ENCODE assay signal across 13 cellular contexts in the genomic region with DNA sequence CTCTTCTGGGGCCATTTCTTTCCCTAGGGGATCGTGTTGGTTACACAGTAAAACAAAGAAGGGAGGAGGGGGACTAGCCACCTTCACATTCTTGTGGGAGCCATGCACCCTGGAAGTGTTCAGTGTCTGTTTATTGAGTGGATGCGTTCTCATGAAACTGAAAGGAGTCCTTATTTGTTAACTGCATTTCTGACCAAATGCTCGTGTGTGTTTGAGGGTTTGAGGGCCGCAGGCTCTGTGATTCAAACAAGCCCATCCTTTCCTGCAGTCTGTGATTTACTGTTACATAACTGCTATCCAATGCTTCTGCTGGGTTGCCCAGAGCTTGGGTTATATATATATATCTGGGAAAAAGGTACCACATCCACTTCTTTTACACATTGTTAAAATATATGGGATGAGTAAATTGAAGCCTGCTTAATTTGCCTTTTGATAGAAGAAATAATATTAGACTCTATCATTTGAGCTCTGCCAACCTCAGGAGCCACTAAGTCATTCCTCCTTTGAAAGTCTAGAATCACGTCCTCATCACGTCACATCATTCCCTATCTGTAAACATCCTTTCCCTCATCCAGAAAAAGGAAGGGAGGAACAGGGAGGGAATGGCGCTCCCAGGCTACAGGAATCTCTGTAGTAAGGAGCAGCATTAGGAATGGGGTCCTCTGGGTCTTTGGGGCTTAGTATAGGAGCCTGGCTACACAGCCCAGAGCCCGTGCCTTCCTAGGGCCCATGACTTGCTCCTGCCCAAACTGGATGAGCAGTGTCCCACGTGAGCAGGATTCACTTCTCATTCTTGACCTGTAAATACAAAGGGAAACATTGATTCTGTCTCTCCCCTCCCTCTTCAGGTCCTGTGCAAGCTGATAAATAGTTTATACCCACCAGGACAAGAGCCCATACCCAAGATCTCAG. TPM values are rescaled to one million over a fixed set of nuclear protein-coding genes. Genes with fewer than 3 reads are reported as not detected.
DNase-seq lines count a peak whose midpoint lies in the region; ATAC-seq and TF ChIP-seq lines count a peak whose summit lies in the region.
"Had no signal": no experiment of that assay in that cellular context is flagged by ENCODE, and none has a peak within 500 bp of the region (broad histone marks: within the 10 kb centered on the region; RNA-seq: fewer than 3 reads in every experiment).

No MANE protein-coding gene starts in this region.

- H3K4me3 ChIP-seq in mammary epithelial cell (replicated peaks in 1 of 3; ENCODE audit: insufficient read depth in 1 of 3, low read depth in 2 of 3, low read length in 3 of 3): peak overlapping the region; percentile 58 to 76 (median 74)
- no peak overlapping the region for H3K4me3 ChIP-seq in breast epithelium
- H3K4me3 ChIP-seq in SJCRH30: peak overlapping the region; percentile 65
- no peak overlapping the region for H3K4me3 ChIP-seq in hepatocyte
- H3K4me3 ChIP-seq in smooth muscle cell: peak overlapping the region; percentile 55
- H3K4me3 ChIP-seq: lung had no signal

- intact Hi-C loops in mammary epithelial cell (cut with micrococcal nuclease): loop anchor here (5.0 kb wide), 1 partner anchor 42 kb away; no protein-coding TSS in a partner anchor
- intact Hi-C loops in breast epithelium (cut with DNase I; ENCODE audit: low total_unique reads): loop anchor here (5.0 kb wide), 1 partner anchor 1387 kb away; no protein-coding TSS in a partner anchor

- peaks cover 60% of the 10 kb centered on the region for H3K4me1 ChIP-seq in mammary epithelial cell (ENCODE audit: insufficient read depth, low read length)
- no peaks in the 10 kb centered on the region for H3K4me1 ChIP-seq in breast epithelium
- H3K4me1 ChIP-seq in SJCRH30: peaks cover 23% of the 10 kb centered on the region
- peaks cover 5% of the 10 kb centered on the region for H3K4me1 ChIP-seq in hepatocyte (ENCODE audit: insufficient read depth)
- peaks cover 20% of the 10 kb centered on the region for H3K4me1 ChIP-seq in smooth muscle cell (ENCODE audit: low read depth)

- no peaks in the 10 kb centered on the region for H3K9me2 ChIP-seq in hepatocyte (replicated peaks; ENCODE audit: insufficient read depth)

- H4K20me1 ChIP-seq in mammary epithelial cell (ENCODE audit: insufficient read depth, low read length): no peaks in the 10 kb centered on the region
- H4K20me1 ChIP-seq in hepatocyte (ENCODE audit: insufficient read depth, poor library complexity, severe bottlenecking): no peaks in the 10 kb centered on the region
- H4K20me1 ChIP-seq in smooth muscle cell (ENCODE audit: low read depth): no peaks in the 10 kb centered on the region

- no peaks in the 10 kb centered on the region for H3F3A ChIP-seq in smooth muscle cell (ENCODE audit: low read depth)

- H3K9me3 ChIP-seq in mammary epithelial cell (replicated peaks; ENCODE audit: insufficient read depth, low read length) (no peaks in the 10 kb centered on the region), breast epithelium (no peaks in the 10 kb centered on the region), SJCRH30 (replicated peaks) (no peaks in the 10 kb centered on the region), hepatocyte (ENCODE audit: low read depth) (no peaks in the 10 kb centered on the region), smooth muscle cell (replicated peaks; ENCODE audit: low read depth) (no peaks in the 10 kb centered on the region)

- dilution Hi-C loops in mammary epithelial cell (cut with HindIII; ENCODE audit: low sequenced_read_pairs): no loop called here

- H3K4me2 ChIP-seq in mammary epithelial cell (ENCODE audit: insufficient read depth, low read depth, low read length) (peak overlapping the region; percentile 84), hepatocyte (peak overlapping the region; percentile 95), smooth muscle cell (peak overlapping the region; percentile 92)

- no peaks in the 10 kb centered on the region for H3K36me3 ChIP-seq in mammary epithelial cell (ENCODE audit: insufficient read depth, low read length)
- H3K36me3 ChIP-seq in breast epithelium: no peaks in the 10 kb centered on the region
- H3K36me3 ChIP-seq in SJCRH30: peaks cover 22% of the 10 kb centered on the region
- no peaks in the 10 kb centered on the region for H3K36me3 ChIP-seq in hepatocyte (replicated peaks; ENCODE audit: insufficient read depth, low read depth)
- H3K36me3 ChIP-seq in smooth muscle cell (ENCODE audit: low read depth): no peaks in the 10 kb centered on the region

- H3K27ac ChIP-seq in mammary epithelial cell (ENCODE audit: insufficient read depth, low read depth, low read length) (no peak overlapping the region), breast epithelium (no peak overlapping the region), SJCRH30 (peak overlapping the region; percentile 74), hepatocyte (peak overlapping the region; percentile 6), smooth muscle cell (ENCODE audit: low read depth) (no peak overlapping the region)

- CTCF ChIA-PET in mammary epithelial cell (lab: Charles Lee; ENCODE audit: low non-redundant PET): interaction anchor here (1.2 kb wide), 1 partner anchor 43 kb away, joined by 5 read pairs; no protein-coding TSS in a partner anchor

- no peak for DNase-seq in mammary epithelial cell
- DNase-seq in breast epithelium (ENCODE audit: low spot score in 2 of 2): no peak
- peak in 1 of 2 experiments; percentile 38 for DNase-seq in SJCRH30
- no peak for DNase-seq in hepatocyte (ENCODE audit: low spot score)
- DNase-seq in smooth muscle cell (lab: John Stamatoyannopoulos, UW; ENCODE audit: unreplicated experiment): no peak
- no peak for DNase-seq in pons (ENCODE audit: low spot score)
- DNase-seq: NCI-H774; stimulated activated CD4-positive, alpha-beta T cell treated with anti-CD3 and anti-CD28 coated beads, Interleukin-12 subunit alpha, Interleukin-12 subunit beta, amount 100 ng/mL, for 4 hours had no signal

- TF ChIP-seq POLR2A in breast epithelium (IDR thresholded peaks at IDR 0.05): no peak

- H3K79me2 ChIP-seq in mammary epithelial cell (ENCODE audit: insufficient read depth, low read length): peaks cover 25% of the 10 kb centered on the region
- H3K79me2 ChIP-seq in hepatocyte: no peaks in the 10 kb centered on the region
- no peaks in the 10 kb centered on the region for H3K79me2 ChIP-seq in smooth muscle cell (ENCODE audit: low read depth)

- H2AFZ ChIP-seq in mammary epithelial cell (ENCODE audit: low read depth, low read length) (peak overlapping the region; percentile 99), hepatocyte (peak overlapping the region; percentile 84), smooth muscle cell (ENCODE audit: low read depth) (peak overlapping the region; percentile 79)

- in situ Hi-C loops in mammary epithelial cell (cut with MboI; ENCODE audit: low sequenced_read_pairs in 2 of 2): no loop called here

- peak overlapping the region; percentile 62 for H3K9ac ChIP-seq in mammary epithelial cell (ENCODE audit: insufficient read depth, low read length)
- no peak overlapping the region for H3K9ac ChIP-seq in smooth muscle cell (ENCODE audit: low read depth)

- TF ChIP-seq CTCF in mammary epithelial cell (conservative IDR thresholded peaks at IDR 0.05 in 1 of 2, IDR thresholded peaks at IDR 0.05 in 1 of 2; ENCODE audit: extremely low read depth in 1 of 2, insufficient read depth in 1 of 2, low read depth in 1 of 2, low read length in 2 of 2): no peak
- no peak for TF ChIP-seq CTCF in breast epithelium (IDR thresholded peaks at IDR 0.05)
- TF ChIP-seq CTCF in hepatocyte (IDR thresholded peaks at IDR 0.05; ENCODE audit: poor library complexity): no peak
- no peak for TF ChIP-seq CTCF in smooth muscle cell (IDR thresholded peaks at IDR 0.05; ENCODE audit: borderline replicate concordance, insufficient read depth, poor library complexity, severe bottlenecking)

- H3K27me3 ChIP-seq in mammary epithelial cell (ENCODE audit: insufficient read depth, low read length) (no peaks in the 10 kb centered on the region), breast epithelium (no peaks in the 10 kb centered on the region), SJCRH30 (no peaks in the 10 kb centered on the region), hepatocyte (peaks cover 18% of the 10 kb centered on the region), smooth muscle cell (ENCODE audit: low read depth) (peaks cover 15% of the 10 kb centered on the region)

- ATAC-seq in HG02763 (IDR thresholded peaks at IDR 0.05; ENCODE audit: unreplicated experiment): no peak
- no peak for ATAC-seq in GM18517 (IDR thresholded peaks at IDR 0.05; ENCODE audit: unreplicated experiment)
- ATAC-seq: activated naive CD4-positive, alpha-beta T cell treated with anti-CD3 and anti-CD28 coated beads, Interleukin-2, amount 50 U/mL, for 72 hours had no signal

- 96% methylated on average over 7 of the region's 9 CpGs for WGBS in mammary epithelial cell (ENCODE audit: low coverage, missing lambda C conversion rate)
- 56% methylated on average over 9 of the region's 9 CpGs for whole genome bisulfite sequencing in hepatocyte (ENCODE audit: low lambda C conversion rate, missing lambda C conversion rate)
- 76% methylated on average over 9 of the region's 9 CpGs for WGBS in smooth muscle cell (ENCODE audit: low lambda C conversion rate)

- BruUV-seq in mammary epithelial cell (replicated peaks; lab: Mats Ljungman, UMichigan): no TSS peak

RNA-seq across cellular contexts. Expression of a gene that starts 1.5 kb away (rescaled TPM):
- 1 to 10 TPM in 1 of 2 donors, under 1 TPM in 1; 0.50 to 5.3 TPM for total RNA-seq in mammary epithelial cell
- polyA plus RNA-seq in mammary epithelial cell: 16.4 TPM
- 21.2 TPM for polyA minus RNA-seq in mammary epithelial cell
- not detected for total RNA-seq in breast epithelium
- 19.1 and 19.8 TPM in 2 replicates for total RNA-seq in SJCRH30 (2014; rRNA removed; shearing (Covaris generic))
- 1.9 and 2.1 TPM in 2 replicates for total RNA-seq in hepatocyte
- 0.51 and 1.9 TPM in 2 replicates for polyA plus RNA-seq in hepatocyte
- total RNA-seq in smooth muscle cell: 1.5 and 2.1 TPM in 2 replicates
- 0.97 and 2.5 TPM in 2 replicates for polyA plus RNA-seq in smooth muscle cell
- total RNA-seq: esophagus mucosa had no signal

RNA-seq across cellular contexts. Expression of a gene that starts 21.4 kb away (rescaled TPM):
- 10 to 100 TPM; 14.8 to 23.1 TPM for total RNA-seq in mammary epithelial cell
- polyA plus RNA-seq in mammary epithelial cell: 18.5 TPM
- 8.7 TPM for polyA minus RNA-seq in mammary epithelial cell
- total RNA-seq in breast epithelium: 10 to 100 TPM; 17.3 to 28.5 (median 22.6) TPM
- 37.4 and 48.7 TPM in 2 replicates for total RNA-seq in SJCRH30 (2014; rRNA removed; shearing (Covaris generic))
- 34.2 and 36.2 TPM in 2 replicates for total RNA-seq in hepatocyte
- 18.0 and 25.6 TPM in 2 replicates for polyA plus RNA-seq in hepatocyte
- total RNA-seq in smooth muscle cell: 44.9 and 69.1 TPM in 2 replicates
- polyA plus RNA-seq in smooth muscle cell: 39.2 and 44.1 TPM in 2 replicates

RNA-seq across cellular contexts. Expression of a gene that starts 34.4 kb away (rescaled TPM):
- total RNA-seq in mammary epithelial cell: not detected
- polyA plus RNA-seq in mammary epithelial cell: 0.03 TPM
- polyA minus RNA-seq in mammary epithelial cell: not detected
- under 1 TPM in 1 of 3 donors, not detected in 2; 0.15 TPM for total RNA-seq in breast epithelium
- total RNA-seq in SJCRH30 (2014; rRNA removed; shearing (Covaris generic)): not detected in 2 replicates
- total RNA-seq in hepatocyte: 0.24 TPM in 1 of 2 replicates, not detected in the other
- 0.06 TPM in 1 of 2 replicates, not detected in the other for polyA plus RNA-seq in hepatocyte
- not detected in 2 replicates for total RNA-seq in smooth muscle cell
- polyA plus RNA-seq in smooth muscle cell: not detected in 2 replicates
- total RNA-seq: activated naive CD4-positive, alpha-beta T cell treated with anti-CD3 and anti-CD28 coated beads, Interleukin-2, amount 50 U/mL, for 72 hours; esophagus mucosa had no signal

Comparison
In these comparisons a context has a peak if more than half of its experiments do, and no peak if none do; other contexts are left out.
1. H3K4me3 ChIP-seq: peak in mammary epithelial cell (3 of 3), SJCRH30 (single experiment) and smooth muscle cell (single experiment); none in breast epithelium (0 of 3) and hepatocyte (single experiment).
2. H3K27ac ChIP-seq: peak in SJCRH30 (single experiment) and hepatocyte (single experiment); none in mammary epithelial cell (single experiment), breast epithelium (0 of 2) and smooth muscle cell (single experiment).
3. Peak in every context shown above with its lines, with median percentiles within 50 percentile points of each other: H2AFZ ChIP-seq and H3K4me2 ChIP-seq.